9 cellular contexts compared by ENCODE assay signal in the genomic region with DNA sequence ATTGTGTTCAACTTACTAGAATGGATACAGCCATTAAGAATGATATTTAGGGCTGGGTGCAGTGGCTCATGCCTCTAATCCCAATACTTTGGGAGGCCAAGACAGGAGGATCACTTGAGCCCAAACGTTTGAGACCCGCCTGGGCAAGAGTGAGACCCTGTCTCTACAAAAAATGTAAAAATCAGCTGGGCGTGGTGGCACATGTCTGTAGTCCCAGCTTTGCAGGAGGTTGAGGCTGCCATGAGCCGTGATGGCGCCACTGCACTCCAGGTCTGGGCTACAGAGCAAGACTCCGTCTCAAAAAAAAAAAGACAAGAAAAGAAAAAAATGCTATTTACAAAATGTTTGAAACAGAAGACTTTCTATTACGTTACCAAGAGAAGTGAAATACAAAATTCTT. TPM values are rescaled to one million over a fixed set of nuclear protein-coding genes. Genes with fewer than 3 reads are reported as not detected.
"Had no signal": no experiment of that assay in that cellular context is flagged by ENCODE, and none has a peak within 500 bp of the region (broad histone marks: within the 10 kb centered on the region; RNA-seq: fewer than 3 reads in every experiment).

No MANE protein-coding gene starts in this region.

- H3K36me3 Mint-ChIP-seq: IgD-negative memory B cell had no signal

- DNase-seq: GM23248, GOT3, H7, HFFc6 had no signal

- H3K4me1 ChIP-seq: HAP-1 had no signal

- H3K4me3 Mint-ChIP-seq: HFFc6, IgD-negative memory B cell had no signal

- H3K36me3 ChIP-seq: HAP-1 had no signal

- H3K27ac ChIP-seq: GM23248, HL-60 had no signal

- FAIRE-seq: HepG2 had no signal

- H3K27ac Mint-ChIP-seq: HFFc6, IgD-negative memory B cell had no signal

- H2AFZ ChIP-seq: GM23248 had no signal

- H3K9me3 ChIP-seq: HAP-1 had no signal

- H3K9ac ChIP-seq: GM23248 had no signal

- H3K9me3 Mint-ChIP-seq: HFFc6, IgD-negative memory B cell had no signal

- H3K4me3 ChIP-seq: GM23248, HAP-1 had no signal

RNA-seq across cellular contexts. Expression of a gene that starts 30.0 kb away (rescaled TPM):
- total RNA-seq: GM23248, HT1080 had no signal
- polyA plus RNA-seq: GM23248, HepG2, IgD-negative memory B cell had no signal
